ENCODE assay signal across 17 cellular contexts in the genomic region with DNA sequence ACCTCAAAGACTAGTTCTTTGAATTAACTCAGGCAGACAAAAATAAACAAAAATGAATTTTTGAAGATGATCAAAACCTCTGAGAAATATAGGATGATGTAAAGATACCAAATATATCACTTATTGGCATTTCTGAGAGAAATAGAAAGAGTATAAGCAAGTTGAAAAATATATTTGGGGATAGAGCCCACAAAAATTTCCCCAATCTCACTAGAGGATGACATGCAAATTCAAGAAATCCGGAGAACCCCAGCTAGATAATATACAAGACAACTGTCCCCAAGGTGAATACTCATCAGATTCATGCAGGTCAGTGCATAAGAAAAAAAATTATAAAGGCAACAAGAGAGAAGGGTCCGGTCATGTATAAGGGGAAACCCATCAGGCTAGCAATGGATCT.
DNase-seq lines count a peak whose midpoint lies in the region; ATAC-seq, FAIRE-seq and TF ChIP-seq lines count a peak whose summit lies in the region.
"Had no signal": no experiment of that assay in that cellular context is flagged by ENCODE, and none has a peak within 500 bp of the region (broad histone marks: within the 10 kb centered on the region; RNA-seq: fewer than 3 reads in every experiment).

No MANE protein-coding gene starts in this region.

- H3K4me2 ChIP-seq in GM12878 (ENCODE audit: control insufficient read depth, insufficient read depth): no peak overlapping the region
- H3K4me2 ChIP-seq: BLaER1 had no signal

- H3K4me3 ChIP-seq in GM12878: no peak overlapping the region
- H3K4me3 ChIP-seq: BLaER1 had no signal

- no TSS peak for BruUV-seq in GM12878 (replicated peaks; lab: Mats Ljungman, UMichigan)

- in situ Hi-C loops in GM12878 (cut with MboI): no loop called here

- no peaks in the 10 kb centered on the region for H3K36me3 Mint-ChIP-seq in effector memory CD8-positive, alpha-beta T cell (ENCODE audit: insufficient read depth)
- H3K36me3 Mint-ChIP-seq: CD14-positive monocyte; CD4-positive, alpha-beta memory T cell had no signal

- CTCF ChIA-PET in GM12878 (lab: Yijun Ruan, JAX): interaction anchor here (1.3 kb wide), 1 partner anchor 93 kb away, joined by 3 read pairs; no protein-coding TSS in a partner anchor

- WGBS in GM12878 (ENCODE audit: insufficient coverage, insufficient replicate concordance, low lambda C conversion rate, missing lambda C conversion rate): 4% methylated on average over 2 of the region's 2 CpGs

- no peak for TF ChIP-seq POLR2A in GM12878 (IDR thresholded peaks at IDR 0.05; ENCODE audit: low read depth, low read length)

- H3K9me3 ChIP-seq in GM12878 (replicated peaks; ENCODE audit: control insufficient read depth, insufficient read depth, low read length): no peaks in the 10 kb centered on the region; the same call in 2 of the 3 replicates
- H3K9me3 ChIP-seq: BLaER1 had no signal

- H3K4me1 ChIP-seq in GM12878 (ENCODE audit: control insufficient read depth, insufficient read depth, low read length): no peaks in the 10 kb centered on the region
- H3K4me1 ChIP-seq: BLaER1 had no signal

- H3K27ac Mint-ChIP-seq in effector memory CD8-positive, alpha-beta T cell: no peak overlapping the region
- H3K27ac Mint-ChIP-seq: CD14-positive monocyte; CD4-positive, alpha-beta memory T cell; H9 had no signal

- peaks cover 2 to 5% of the 10 kb centered on the region in 2 donors for H3K9me3 Mint-ChIP-seq in effector memory CD8-positive, alpha-beta T cell
- H3K9me3 Mint-ChIP-seq: H9 had no signal

- H3K27me3 ChIP-seq in GM12878 (replicated peaks in 1 of 2; ENCODE audit: control insufficient read depth in 2 of 2, insufficient read depth in 2 of 2, low read length in 1 of 2): no peaks in the 10 kb centered on the region
- H3K27me3 ChIP-seq: BLaER1 had no signal

- intact Hi-C loops in GM12878 (cut with micrococcal nuclease; ENCODE audit: unreplicated experiment): no loop called here

- TF ChIP-seq EP300 in GM12878 (IDR thresholded peaks at IDR 0.05; ENCODE audit: borderline replicate concordance in 1 of 2, control insufficient read depth in 1 of 2, low read depth in 2 of 2, low read length in 2 of 2): no peak

- no peak for TF ChIP-seq RAD21 in GM12878 (IDR thresholded peaks at IDR 0.05; ENCODE audit: insufficient read depth, low read depth, low read length)

- no peak overlapping the region for H2AFZ ChIP-seq in GM12878 (ENCODE audit: control insufficient read depth, low read depth, low read length)

- H3K27me3 Mint-ChIP-seq in effector memory CD8-positive, alpha-beta T cell: no peaks in the 10 kb centered on the region
- H3K27me3 Mint-ChIP-seq: CD4-positive, alpha-beta memory T cell had no signal

- DNase-seq in GM12878 (ENCODE audit: low read depth, low spot score) (no peak), germinal center (ENCODE audit: low spot score) (no peak), RPMI8226 (no peak)
- no peak for DNase-seq in effector memory CD8-positive, alpha-beta T cell
- DNase-seq: 8988T; Calu3; CD4-positive, alpha-beta memory T cell; DMS79 treated with DMSO at 0.1 percent for 48 hours; H9 had no signal

- no peak for FAIRE-seq in GM12878 (lab: Jason Lieb, UNC)
- FAIRE-seq: G401.6, H1 had no signal

- H3K36me3 ChIP-seq in GM12878 (ENCODE audit: control insufficient read depth in 2 of 2, insufficient read depth in 2 of 2, low read length in 1 of 2): no peaks in the 10 kb centered on the region
- H3K36me3 ChIP-seq: BLaER1 had no signal

- H3K27ac ChIP-seq in GM12878 (ENCODE audit: control insufficient read depth, insufficient read depth): no peak overlapping the region
- H3K27ac ChIP-seq: BLaER1, HL-60 had no signal

- no peak for TF ChIP-seq CTCF in GM12878 (IDR thresholded peaks at IDR 0.05 in 2 of 3, conservative IDR thresholded peaks at IDR 0.05 in 1 of 3; ENCODE audit: control insufficient read depth in 2 of 3, extremely low read depth in 1 of 3, insufficient read depth in 1 of 3, low read depth in 3 of 3, low read length in 3 of 3)

- SMC1A ChIA-PET in GM12878 (lab: Charles Lee; ENCODE audit: uncharacterized antibody, unreplicated experiment): interaction anchor here (0.9 kb wide), 1 partner anchor 86 kb away, joined by 3 read pairs; no protein-coding TSS in a partner anchor

- peak; percentile 63 for ATAC-seq in GM18502 (IDR thresholded peaks at IDR 0.05; ENCODE audit: poor library complexity, unreplicated experiment)
- peak; percentile 71 for ATAC-seq in HG02610 (IDR thresholded peaks at IDR 0.05; ENCODE audit: unreplicated experiment)
- peak; percentile 43 for ATAC-seq in HG02885 (IDR thresholded peaks at IDR 0.05; ENCODE audit: poor library complexity, unreplicated experiment)
- ATAC-seq in GM12878: peak; percentile 81
- no peak for ATAC-seq in effector memory CD8-positive, alpha-beta T cell (replicated peaks)

- POLR2A ChIA-PET in GM12878 (lab: Charles Lee): no interaction called here

- H3K9ac ChIP-seq in GM12878 (ENCODE audit: control insufficient read depth, insufficient read depth, low read length): no peak overlapping the region
- H3K9ac ChIP-seq: BLaER1 had no signal

- H3K4me1 Mint-ChIP-seq in effector memory CD8-positive, alpha-beta T cell (ENCODE audit: low read depth in 2 of 2): no peaks in the 10 kb centered on the region
- H3K4me1 Mint-ChIP-seq: CD14-positive monocyte; CD4-positive, alpha-beta memory T cell; H9 had no signal

- H3K79me2 ChIP-seq in GM12878 (ENCODE audit: control insufficient read depth, insufficient read depth, low read length): no peaks in the 10 kb centered on the region

- no peaks in the 10 kb centered on the region for H4K20me1 ChIP-seq in GM12878 (ENCODE audit: control insufficient read depth, insufficient read depth)
- H4K20me1 ChIP-seq: BLaER1 had no signal

- H3K4me3 Mint-ChIP-seq in effector memory CD8-positive, alpha-beta T cell: no peak overlapping the region
- H3K4me3 Mint-ChIP-seq: CD14-positive monocyte; CD4-positive, alpha-beta memory T cell; H9 had no signal

- RAD21 ChIA-PET in GM12878 (lab: Charles Lee; ENCODE audit: unreplicated experiment): no interaction called here

TF ChIP-seq in GM12878, 131 proteins besides CTCF, POLR2A, EP300 and RAD21 (continues in another document):
- TF ChIP-seq, protein P1, sequence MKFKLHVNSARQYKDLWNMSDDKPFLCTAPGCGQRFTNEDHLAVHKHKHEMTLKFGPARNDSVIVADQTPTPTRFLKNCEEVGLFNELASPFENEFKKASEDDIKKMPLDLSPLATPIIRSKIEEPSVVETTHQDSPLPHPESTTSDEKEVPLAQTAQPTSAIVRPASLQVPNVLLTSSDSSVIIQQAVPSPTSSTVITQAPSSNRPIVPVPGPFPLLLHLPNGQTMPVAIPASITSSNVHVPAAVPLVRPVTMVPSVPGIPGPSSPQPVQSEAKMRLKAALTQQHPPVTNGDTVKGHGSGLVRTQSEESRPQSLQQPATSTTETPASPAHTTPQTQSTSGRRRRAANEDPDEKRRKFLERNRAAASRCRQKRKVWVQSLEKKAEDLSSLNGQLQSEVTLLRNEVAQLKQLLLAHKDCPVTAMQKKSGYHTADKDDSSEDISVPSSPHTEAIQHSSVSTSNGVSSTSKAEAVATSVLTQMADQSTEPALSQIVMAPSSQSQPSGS (IDR thresholded peaks at IDR 0.05; ENCODE audit: low read length): peak; percentile 33; the same call in 1 of the 2 replicates
- TF ChIP-seq ZNF622 (IDR thresholded peaks at IDR 0.05) (no peak), RFX5 (IDR thresholded peaks at IDR 0.05; ENCODE audit: low read depth, low read length) (no peak), IKZF2 (IDR thresholded peaks at IDR 0.05) (no peak), TCF7 (IDR thresholded peaks at IDR 0.05; ENCODE audit: borderline replicate concordance) (no peak), SP1 (IDR thresholded peaks at IDR 0.05; ENCODE audit: low read depth, low read length) (no peak), TCF12 (IDR thresholded peaks at IDR 0.05; ENCODE audit: low read depth, low read length) (no peak)
- TF ChIP-seq, protein P2, sequence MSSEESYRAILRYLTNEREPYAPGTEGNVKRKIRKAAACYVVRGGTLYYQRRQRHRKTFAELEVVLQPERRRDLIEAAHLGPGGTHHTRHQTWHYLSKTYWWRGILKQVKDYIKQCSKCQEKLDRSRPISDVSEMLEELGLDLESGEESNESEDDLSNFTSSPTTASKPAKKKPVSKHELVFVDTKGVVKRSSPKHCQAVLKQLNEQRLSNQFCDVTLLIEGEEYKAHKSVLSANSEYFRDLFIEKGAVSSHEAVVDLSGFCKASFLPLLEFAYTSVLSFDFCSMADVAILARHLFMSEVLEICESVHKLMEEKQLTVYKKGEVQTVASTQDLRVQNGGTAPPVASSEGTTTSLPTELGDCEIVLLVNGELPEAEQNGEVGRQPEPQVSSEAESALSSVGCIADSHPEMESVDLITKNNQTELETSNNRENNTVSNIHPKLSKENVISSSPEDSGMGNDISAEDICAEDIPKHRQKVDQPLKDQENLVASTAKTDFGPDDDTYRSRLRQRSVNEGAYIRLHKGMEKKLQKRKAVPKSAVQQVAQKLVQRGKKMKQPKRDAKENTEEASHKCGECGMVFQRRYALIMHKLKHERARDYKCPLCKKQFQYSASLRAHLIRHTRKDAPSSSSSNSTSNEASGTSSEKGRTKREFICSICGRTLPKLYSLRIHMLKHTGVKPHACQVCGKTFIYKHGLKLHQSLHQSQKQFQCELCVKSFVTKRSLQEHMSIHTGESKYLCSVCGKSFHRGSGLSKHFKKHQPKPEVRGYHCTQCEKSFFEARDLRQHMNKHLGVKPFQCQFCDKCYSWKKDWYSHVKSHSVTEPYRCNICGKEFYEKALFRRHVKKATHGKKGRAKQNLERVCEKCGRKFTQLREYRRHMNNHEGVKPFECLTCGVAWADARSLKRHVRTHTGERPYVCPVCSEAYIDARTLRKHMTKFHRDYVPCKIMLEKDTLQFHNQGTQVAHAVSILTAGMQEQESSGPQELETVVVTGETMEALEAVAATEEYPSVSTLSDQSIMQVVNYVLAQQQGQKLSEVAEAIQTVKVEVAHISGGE (CRISPR knock-in tag; IDR thresholded peaks at IDR 0.05): no peak
- TF ChIP-seq, protein P3, sequence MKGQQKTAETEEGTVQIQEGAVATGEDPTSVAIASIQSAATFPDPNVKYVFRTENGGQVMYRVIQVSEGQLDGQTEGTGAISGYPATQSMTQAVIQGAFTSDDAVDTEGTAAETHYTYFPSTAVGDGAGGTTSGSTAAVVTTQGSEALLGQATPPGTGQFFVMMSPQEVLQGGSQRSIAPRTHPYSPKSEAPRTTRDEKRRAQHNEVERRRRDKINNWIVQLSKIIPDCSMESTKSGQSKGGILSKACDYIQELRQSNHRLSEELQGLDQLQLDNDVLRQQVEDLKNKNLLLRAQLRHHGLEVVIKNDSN (IDR thresholded peaks at IDR 0.05; ENCODE audit: borderline replicate concordance, extremely low read length, insufficient read depth, low read depth, low read length): no peak
